Comparison of ENCODE assay signal across 8 cellular contexts in genomic region chr22:23220485-23221350, GRCh38. TPM values are rescaled to one million over a fixed set of nuclear protein-coding genes. Genes with fewer than 3 reads are reported as not detected.
DNase-seq lines count a peak whose midpoint lies in the region; ATAC-seq and TF ChIP-seq lines count a peak whose summit lies in the region.

No MANE protein-coding gene starts in this region.

- CTCF ChIA-PET in RWPE1 (lab: Yijun Ruan, JAX) = no interaction called here

- H3K4me3 ChIP-seq in stomach = no peak overlapping the region

- H3K27me3 ChIP-seq in stomach = no peaks in the 10 kb centered on the region

- TF ChIP-seq CTCF in RWPE1 (conservative IDR thresholded peaks at IDR 0.05; ENCODE audit: low read depth) = no peak
- TF ChIP-seq CTCF in stomach (IDR thresholded peaks at IDR 0.05) = no peak

- ATAC-seq in GM18909 (IDR thresholded peaks at IDR 0.05; ENCODE audit: poor library complexity, unreplicated experiment) (peak; percentile 49), GM18861 (IDR thresholded peaks at IDR 0.05; ENCODE audit: unreplicated experiment) (no peak), HG03469 (IDR thresholded peaks at IDR 0.05; ENCODE audit: unreplicated experiment) (no peak)

- no peak for TF ChIP-seq POLR2A in stomach (IDR thresholded peaks at IDR 0.05)

- intact Hi-C loops in stomach (cut with DNase I; ENCODE audit: low total_unique reads) = no loop called here

- DNase-seq in AG08395 (ENCODE audit: low spot score) (peak; percentile 28), RWPE1 (ENCODE audit: low spot score) (no peak), fibroblast of peridontal ligament (ENCODE audit: extremely low read depth) (peak; percentile 62), stomach (no peak), HK-2 (ENCODE audit: unreplicated experiment) (no peak)

- no peak for TF ChIP-seq EP300 in stomach (IDR thresholded peaks at IDR 0.05)

- POLR2A ChIA-PET in RWPE1 (lab: Yijun Ruan, JAX; ENCODE audit: low non-redundant PET) = no interaction called here

- peaks cover 77 to 100% (median 95%) of the 10 kb centered on the region in 4 donors for H3K4me1 ChIP-seq in stomach

- peak overlapping the region; percentile 80 for H3K27ac ChIP-seq in RWPE1
- H3K27ac ChIP-seq in stomach = peak overlapping the region in 3 of 5 donors; percentile 12 to 86 (median 73)

- 52 to 62% (median 54%) methylated on average over 11 of the region's 11 CpGs for WGBS in stomach, 5 donors

- no peaks in the 10 kb centered on the region for H3K9me3 ChIP-seq in stomach

- no peaks in the 10 kb centered on the region for H3K36me3 ChIP-seq in stomach

RNA-seq across cellular contexts. Expression of gene BCR, which starts 40.4 kb away (rescaled TPM):
- 10 to 100 TPM; 12.8 to 80.1 (median 41.5) TPM for total RNA-seq in stomach
- 10 to 100 TPM; 10.4 to 14.7 (median 14.1) TPM for polyA plus RNA-seq in stomach

Comparison
In these comparisons a context has a peak if more than half of its experiments do, and no peak if none do; other contexts are left out.
1. DNase-seq: peak in AG08395 (single experiment) and fibroblast of peridontal ligament (single experiment); none in RWPE1 (single experiment), stomach (single experiment) and HK-2 (single experiment).